In the genomic region with DNA sequence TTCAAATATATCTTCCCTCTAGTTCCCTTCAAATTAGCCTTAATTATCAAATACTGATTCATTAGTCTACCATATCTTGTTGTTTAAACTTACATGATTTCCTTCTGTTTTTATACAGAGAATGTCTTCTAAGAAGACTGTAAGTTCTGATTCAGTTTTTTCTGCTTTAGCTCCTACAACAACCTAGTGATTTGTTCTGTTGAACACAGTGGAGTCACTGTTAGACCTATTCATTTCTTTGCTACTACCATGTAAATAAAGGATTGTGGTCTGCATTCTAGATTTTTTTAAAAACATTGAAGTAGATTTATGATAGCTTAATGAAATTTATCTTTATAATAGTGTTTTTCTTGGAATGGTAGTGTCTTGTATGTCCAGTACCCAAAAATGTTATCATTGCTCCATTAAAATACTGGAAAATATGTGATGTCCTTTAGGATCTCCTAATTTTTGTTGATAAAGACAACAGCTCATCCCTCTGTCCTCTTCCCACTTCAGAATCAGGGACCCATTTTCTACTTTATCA, we compare ENCODE assay signal across 18 cellular contexts.
"Had no signal": no experiment of that assay in that cellular context is flagged by ENCODE, and none has a peak within 500 bp of the region (broad histone marks: within the 10 kb centered on the region; RNA-seq: fewer than 3 reads in every experiment).

No MANE protein-coding gene starts in this region.

- DNase-seq: cortex of kidney; dorsolateral prefrontal cortex; effector CD8-positive, alpha-beta T cell; left colon; left ventricle myocardium superior; natural killer cell; nucleus accumbens; ovary; right cardiac atrium; small intestine; stimulated activated CD4-positive, alpha-beta T cell treated with anti-CD3 and anti-CD28 coated beads, Interleukin-12 subunit alpha, Interleukin-12 subunit beta, amount 100 ng/mL, for 4 hours; stimulated activated naive CD4-positive, alpha-beta T cell; stomach; substantia nigra; transverse colon had no signal

- H3K27me3 ChIP-seq: dorsolateral prefrontal cortex, hepatocyte, neural progenitor cell, ovary, stomach, transverse colon had no signal

- H3K9me3 ChIP-seq: ovary, stomach, thoracic aorta, transverse colon had no signal

- H3K36me3 ChIP-seq: neural progenitor cell, ovary, stomach, thoracic aorta, transverse colon had no signal

- H3K4me1 ChIP-seq: neural progenitor cell, stomach had no signal

- H3K4me3 ChIP-seq: dorsolateral prefrontal cortex, hepatocyte, neural progenitor cell, ovary, stomach, thoracic aorta, transverse colon had no signal
